9 cellular contexts compared by ENCODE assay signal in genomic region chr7:116862234-116863167, GRCh38. TPM values are rescaled to one million over a fixed set of nuclear protein-coding genes. Genes with fewer than 3 reads are reported as not detected.
DNase-seq lines count a peak whose midpoint lies in the region; ATAC-seq, FAIRE-seq and TF ChIP-seq lines count a peak whose summit lies in the region.
"Had no signal": no experiment of that assay in that cellular context is flagged by ENCODE, and none has a peak within 500 bp of the region (broad histone marks: within the 10 kb centered on the region; RNA-seq: fewer than 3 reads in every experiment).

Gene CAPZA2, plus strand, starts transcription at chr7:116862587. Its CDS starts 25 bp downstream, at chr7:116862612.

- intact Hi-C loops in kidney (cut with DNase I), result no loop called here

- FAIRE-seq in kidney (lab: Jason Lieb, UNC), result no peak
- FAIRE-seq: islet of Langerhans had no signal

- no peaks in the 10 kb centered on the region for H3K27me3 ChIP-seq in BE2C

- TF ChIP-seq CTCF in BE2C (IDR thresholded peaks at IDR 0.05; ENCODE audit: low read depth, low read length), result no peak
- TF ChIP-seq CTCF in kidney (IDR thresholded peaks at IDR 0.05; ENCODE audit: borderline replicate concordance, extremely low read depth, insufficient read depth), result peak; percentile 50

- ATAC-seq in HG03432 (IDR thresholded peaks at IDR 0.05; ENCODE audit: unreplicated experiment), result peak; percentile 91

- peak; percentile 97 for DNase-seq in BE2C
- peak; percentile 90 for DNase-seq in NCI-H460 (ENCODE audit: extremely low read depth, low read depth)
- DNase-seq in activated CD4-positive, CD25-positive, alpha-beta regulatory T cell treated with anti-CD3 and anti-CD28 coated beads, Interleukin-2, amount 50 U/mL, for 72 hours, result peak; percentile 98
- DNase-seq in cerebellar cortex (ENCODE audit: low spot score), result peak; percentile 96
- peak; percentile 98 for DNase-seq in kidney
- peak; percentile 92 to 95 for DNase-seq in stimulated activated CD4-positive, alpha-beta T cell treated with anti-CD3 and anti-CD28 coated beads, Interleukin-15, amount 100 ng/mL, for 1 hour (ENCODE audit: low read depth in 1 of 2, low spot score in 1 of 2)

- H3K4me1 ChIP-seq in BE2C, result peaks cover 3% of the 10 kb centered on the region
- peaks cover 3 to 7% of the 10 kb centered on the region in 2 donors for H3K4me1 ChIP-seq in kidney (ENCODE audit: control insufficient read depth in 1 of 2, insufficient read depth in 1 of 2, low read depth in 1 of 2, low read length in 2 of 2)

- H3K9me3 ChIP-seq in BE2C (no peaks in the 10 kb centered on the region), kidney (ENCODE audit: control insufficient read depth in 1 of 2, low read length in 2 of 2) (no peaks in the 10 kb centered on the region)

- H3K27ac ChIP-seq in kidney (ENCODE audit: low read depth in 2 of 2, low read length in 2 of 2), result peak within 1 kb of the TSS; percentile 94 to 99

- H3K4me3 ChIP-seq in BE2C (ENCODE audit: low read depth, low read length) (peak within 1 kb of the TSS; percentile 97), kidney (ENCODE audit: low read length in 2 of 2) (peak within 1 kb of the TSS; percentile 84 to 95)

- H3K36me3 ChIP-seq in BE2C (peaks cover 4% of the 10 kb centered on the region; the same call in 1 of the 2 replicates), kidney (ENCODE audit: control insufficient read depth in 1 of 2, insufficient read depth in 2 of 2, low read length in 2 of 2) (no peaks in the 10 kb centered on the region)

- H3K9ac ChIP-seq in kidney (ENCODE audit: low read length in 2 of 2), result peak within 1 kb of the TSS; percentile 85 to 92

- peak; percentile 92 for TF ChIP-seq POLR2A in GM19193 (IDR thresholded peaks at IDR 0.05; ENCODE audit: extremely low read depth, insufficient read depth, insufficient read length)

RNA-seq across cellular contexts. Expression of gene CAPZA2, which starts in this region (rescaled TPM):
- polyA plus RNA-seq in BE2C (2012; ENCODE audit: insufficient read depth, insufficient read length, low read depth), result 78.0 TPM
- 119 and 132 TPM in 2 replicates for total RNA-seq in NCI-H460 (2014; rRNA removed; shearing (Covaris generic))
- 63.3 and 152 TPM in 2 replicates for polyA plus RNA-seq in NCI-H460 (2014; cell fraction: nucleus; rRNA removed)
- 295 TPM for total RNA-seq in kidney
- polyA plus RNA-seq in kidney (ENCODE audit: insufficient read depth, low read depth, low replicate concordance), result 130 TPM

Comparison
In these comparisons a context has a peak if more than half of its experiments do, and no peak if none do; other contexts are left out.
1. Peak in every context shown above with its lines: DNase-seq, ATAC-seq, H3K4me3 ChIP-seq and H3K27ac ChIP-seq.